Comparison of ENCODE assay signal across 5 cellular contexts in genomic region chr4:10775132-10775531, GRCh38.
DNase-seq lines count a peak whose midpoint lies in the region; ATAC-seq, FAIRE-seq and TF ChIP-seq lines count a peak whose summit lies in the region.
"Not testable (repeated sequence)": the region's sequence is repeated elsewhere in the genome, so short reads cannot be mapped to it uniquely, and the experiment has no call there.

No MANE protein-coding gene starts in this region.

- H3K4me3 ChIP-seq in pancreas: not testable (repeated sequence)

- not testable (repeated sequence) for ATAC-seq in pancreas

- not testable (repeated sequence) for H3K27ac ChIP-seq in pancreas

- FAIRE-seq in G401.6 (lab: Jason Lieb, UNC) (peak; percentile 54), TTC549 (lab: Jason Lieb, UNC) (peak; percentile 37), colon (lab: Jason Lieb, UNC) (peak; percentile 55), frontal cortex (lab: Jason Lieb, UNC) (peak; percentile 95), pancreas (lab: Jason Lieb, UNC) (peak; percentile 32)

- not testable (repeated sequence) for H3K36me3 ChIP-seq in pancreas

- not testable (repeated sequence) for H3K27me3 ChIP-seq in pancreas

- 76 to 83% methylated on average over 2 to 3 of the region's 4 CpGs for whole genome bisulfite sequencing in pancreas, 2 donors

- intact Hi-C loops in pancreas (cut with DNase I): not testable (repeated sequence)

- H3K9me3 ChIP-seq in pancreas: not testable (repeated sequence)

- not testable (repeated sequence) for H3K4me1 ChIP-seq in pancreas

- TF ChIP-seq CTCF in pancreas (IDR thresholded peaks at IDR 0.05): not testable (repeated sequence)

- DNase-seq in frontal cortex (ENCODE audit: low spot score in 2 of 2); pancreas: not testable (repeated sequence)
